Comparison of ENCODE assay signal across 3 cellular contexts in the genomic region with DNA sequence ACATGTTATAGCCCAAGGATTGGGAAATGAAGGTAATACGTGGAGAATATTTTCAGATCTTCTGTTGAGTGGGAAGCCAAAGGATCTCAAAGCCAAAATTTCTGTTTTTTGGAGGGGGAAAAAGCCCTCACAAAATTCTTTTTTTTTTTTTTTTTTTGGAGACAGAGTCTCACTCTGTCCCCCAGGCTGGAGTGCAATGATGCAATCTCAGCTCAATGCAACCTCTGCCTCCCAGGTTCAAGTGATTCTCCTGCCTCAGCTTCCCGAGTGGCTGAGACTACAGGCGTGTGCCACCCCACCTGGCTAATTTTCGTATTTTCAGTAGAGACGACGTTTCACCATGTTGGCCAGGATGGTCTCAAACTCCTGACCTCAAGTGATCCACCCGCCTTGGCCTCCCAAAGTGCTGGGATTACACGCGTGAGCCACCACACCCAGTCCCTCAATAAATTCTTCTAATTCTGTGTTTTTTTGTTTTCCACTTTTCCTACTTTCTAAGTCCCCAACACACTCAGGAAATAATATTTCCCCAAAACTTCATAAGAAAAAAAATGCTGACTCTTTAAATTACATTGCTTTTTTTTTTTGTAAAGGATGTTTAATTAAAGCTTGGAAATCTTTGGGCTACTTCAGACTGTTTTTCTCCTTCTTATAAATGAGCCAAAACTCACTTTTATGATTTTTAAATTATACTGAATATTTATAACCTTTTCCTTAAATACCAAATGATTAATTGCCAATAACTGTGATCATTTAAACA.
TF ChIP-seq lines count a peak whose summit lies in the region.

No MANE protein-coding gene starts in this region.

TF ChIP-seq in GM23338, 12 proteins besides CTCF, POLR2A, EP300 and RAD21 (continues in another document):
- TF ChIP-seq ZNF114 (CRISPR knock-in tag; IDR thresholded peaks at IDR 0.05) (no peak), NANOG (IDR thresholded peaks at IDR 0.05; ENCODE audit: borderline replicate concordance) (no peak), EZH2 (IDR thresholded peaks at IDR 0.05; ENCODE audit: low read depth, unreplicated experiment) (no peak), STAT1 (IDR thresholded peaks at IDR 0.05; ENCODE audit: unreplicated experiment) (no peak), JUNB (IDR thresholded peaks at IDR 0.05; ENCODE audit: unreplicated experiment) (no peak), ZNF331 (CRISPR knock-in tag; IDR thresholded peaks at IDR 0.05; ENCODE audit: low read depth) (no peak)
- TF ChIP-seq, protein P1, sequence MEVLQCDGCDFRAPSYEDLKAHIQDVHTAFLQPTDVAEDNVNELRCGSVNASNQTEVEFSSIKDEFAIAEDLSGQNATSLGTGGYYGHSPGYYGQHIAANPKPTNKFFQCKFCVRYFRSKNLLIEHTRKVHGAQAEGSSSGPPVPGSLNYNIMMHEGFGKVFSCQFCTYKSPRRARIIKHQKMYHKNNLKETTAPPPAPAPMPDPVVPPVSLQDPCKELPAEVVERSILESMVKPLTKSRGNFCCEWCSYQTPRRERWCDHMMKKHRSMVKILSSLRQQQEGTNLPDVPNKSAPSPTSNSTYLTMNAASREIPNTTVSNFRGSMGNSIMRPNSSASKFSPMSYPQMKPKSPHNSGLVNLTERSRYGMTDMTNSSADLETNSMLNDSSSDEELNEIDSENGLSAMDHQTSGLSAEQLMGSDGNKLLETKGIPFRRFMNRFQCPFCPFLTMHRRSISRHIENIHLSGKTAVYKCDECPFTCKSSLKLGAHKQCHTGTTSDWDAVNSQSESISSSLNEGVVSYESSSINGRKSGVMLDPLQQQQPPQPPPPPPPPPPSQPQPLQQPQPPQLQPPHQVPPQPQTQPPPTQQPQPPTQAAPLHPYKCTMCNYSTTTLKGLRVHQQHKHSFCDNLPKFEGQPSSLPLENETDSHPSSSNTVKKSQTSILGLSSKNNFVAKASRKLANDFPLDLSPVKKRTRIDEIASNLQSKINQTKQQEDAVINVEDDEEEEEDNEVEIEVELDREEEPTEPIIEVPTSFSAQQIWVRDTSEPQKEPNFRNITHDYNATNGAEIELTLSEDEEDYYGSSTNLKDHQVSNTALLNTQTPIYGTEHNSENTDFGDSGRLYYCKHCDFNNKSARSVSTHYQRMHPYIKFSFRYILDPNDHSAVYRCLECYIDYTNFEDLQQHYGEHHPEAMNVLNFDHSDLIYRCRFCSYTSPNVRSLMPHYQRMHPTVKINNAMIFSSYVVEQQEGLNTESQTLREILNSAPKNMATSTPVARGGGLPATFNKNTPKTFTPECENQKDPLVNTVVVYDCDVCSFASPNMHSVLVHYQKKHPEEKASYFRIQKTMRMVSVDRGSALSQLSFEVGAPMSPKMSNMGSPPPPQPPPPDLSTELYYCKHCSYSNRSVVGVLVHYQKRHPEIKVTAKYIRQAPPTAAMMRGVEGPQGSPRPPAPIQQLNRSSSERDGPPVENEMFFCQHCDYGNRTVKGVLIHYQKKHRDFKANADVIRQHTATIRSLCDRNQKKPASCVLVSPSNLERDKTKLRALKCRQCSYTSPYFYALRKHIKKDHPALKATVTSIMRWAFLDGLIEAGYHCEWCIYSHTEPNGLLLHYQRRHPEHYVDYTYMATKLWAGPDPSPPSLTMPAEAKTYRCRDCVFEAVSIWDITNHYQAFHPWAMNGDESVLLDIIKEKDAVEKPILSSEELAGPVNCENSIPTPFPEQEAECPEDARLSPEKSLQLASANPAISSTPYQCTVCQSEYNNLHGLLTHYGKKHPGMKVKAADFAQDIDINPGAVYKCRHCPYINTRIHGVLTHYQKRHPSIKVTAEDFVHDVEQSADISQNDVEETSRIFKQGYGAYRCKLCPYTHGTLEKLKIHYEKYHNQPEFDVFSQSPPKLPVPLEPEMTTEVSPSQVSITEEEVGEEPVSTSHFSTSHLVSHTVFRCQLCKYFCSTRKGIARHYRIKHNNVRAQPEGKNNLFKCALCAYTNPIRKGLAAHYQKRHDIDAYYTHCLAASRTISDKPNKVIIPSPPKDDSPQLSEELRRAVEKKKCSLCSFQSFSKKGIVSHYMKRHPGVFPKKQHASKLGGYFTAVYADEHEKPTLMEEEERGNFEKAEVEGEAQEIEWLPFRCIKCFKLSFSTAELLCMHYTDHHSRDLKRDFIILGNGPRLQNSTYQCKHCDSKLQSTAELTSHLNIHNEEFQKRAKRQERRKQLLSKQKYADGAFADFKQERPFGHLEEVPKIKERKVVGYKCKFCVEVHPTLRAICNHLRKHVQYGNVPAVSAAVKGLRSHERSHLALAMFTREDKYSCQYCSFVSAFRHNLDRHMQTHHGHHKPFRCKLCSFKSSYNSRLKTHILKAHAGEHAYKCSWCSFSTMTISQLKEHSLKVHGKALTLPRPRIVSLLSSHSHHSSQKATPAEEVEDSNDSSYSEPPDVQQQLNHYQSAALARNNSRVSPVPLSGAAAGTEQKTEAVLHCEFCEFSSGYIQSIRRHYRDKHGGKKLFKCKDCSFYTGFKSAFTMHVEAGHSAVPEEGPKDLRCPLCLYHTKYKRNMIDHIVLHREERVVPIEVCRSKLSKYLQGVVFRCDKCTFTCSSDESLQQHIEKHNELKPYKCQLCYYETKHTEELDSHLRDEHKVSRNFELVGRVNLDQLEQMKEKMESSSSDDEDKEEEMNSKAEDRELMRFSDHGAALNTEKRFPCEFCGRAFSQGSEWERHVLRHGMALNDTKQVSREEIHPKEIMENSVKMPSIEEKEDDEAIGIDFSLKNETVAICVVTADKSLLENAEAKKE (CRISPR knock-in tag; IDR thresholded peaks at IDR 0.05): no peak

TF ChIP-seq in IMR-90, 13 proteins besides CTCF, POLR2A, EP300 and RAD21:
- TF ChIP-seq, protein P2, sequence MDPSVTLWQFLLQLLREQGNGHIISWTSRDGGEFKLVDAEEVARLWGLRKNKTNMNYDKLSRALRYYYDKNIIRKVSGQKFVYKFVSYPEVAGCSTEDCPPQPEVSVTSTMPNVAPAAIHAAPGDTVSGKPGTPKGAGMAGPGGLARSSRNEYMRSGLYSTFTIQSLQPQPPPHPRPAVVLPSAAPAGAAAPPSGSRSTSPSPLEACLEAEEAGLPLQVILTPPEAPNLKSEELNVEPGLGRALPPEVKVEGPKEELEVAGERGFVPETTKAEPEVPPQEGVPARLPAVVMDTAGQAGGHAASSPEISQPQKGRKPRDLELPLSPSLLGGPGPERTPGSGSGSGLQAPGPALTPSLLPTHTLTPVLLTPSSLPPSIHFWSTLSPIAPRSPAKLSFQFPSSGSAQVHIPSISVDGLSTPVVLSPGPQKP (IDR thresholded peaks at IDR 0.05; ENCODE audit: borderline replicate concordance, low read depth, low read length): no peak
- TF ChIP-seq CHD1 (IDR thresholded peaks at IDR 0.05; ENCODE audit: low read depth, low read length) (no peak), MAFK (IDR thresholded peaks at IDR 0.05; ENCODE audit: low read depth, low read length) (peak; percentile 82), CEBPB (IDR thresholded peaks at IDR 0.05; ENCODE audit: low read depth, low read length) (no peak), SMC3 (IDR thresholded peaks at IDR 0.05; ENCODE audit: low read depth, low read length) (no peak), NFE2L2 (IDR thresholded peaks at IDR 0.05; ENCODE audit: low read depth, low read length) (no peak)
TF ChIP-seq in IMR-90: peak in this region for 1.

TF ChIP-seq in K562, 482 proteins besides CTCF, POLR2A, EP300 and RAD21:
- TF ChIP-seq MAFF (IDR thresholded peaks at IDR 0.05; ENCODE audit: low read length): peak; percentile 77
- peak; percentile 60; the same call in 1 of the 2 replicates for TF ChIP-seq ATF7 (IDR thresholded peaks at IDR 0.05)
- TF ChIP-seq CEBPG (CRISPR knock-in tag; IDR thresholded peaks at IDR 0.05): no peak
- peak; percentile 67 to 83 for TF ChIP-seq CEBPG (tag; conservative IDR thresholded peaks at IDR 0.05 in 1 of 2, IDR thresholded peaks at IDR 0.05 in 1 of 2)
- TF ChIP-seq MAFK (IDR thresholded peaks at IDR 0.05; ENCODE audit: low read length): peak; percentile 76; the same call in 1 of the 2 replicates
- TF ChIP-seq, protein P3, sequence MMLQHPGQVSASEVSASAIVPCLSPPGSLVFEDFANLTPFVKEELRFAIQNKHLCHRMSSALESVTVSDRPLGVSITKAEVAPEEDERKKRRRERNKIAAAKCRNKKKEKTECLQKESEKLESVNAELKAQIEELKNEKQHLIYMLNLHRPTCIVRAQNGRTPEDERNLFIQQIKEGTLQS (IDR thresholded peaks at IDR 0.05): peak; percentile 85
- TF ChIP-seq, protein P3 (CRISPR knock-in tag; conservative IDR thresholded peaks at IDR 0.05): no peak
- TF ChIP-seq RFX7 (CRISPR knock-in tag; IDR thresholded peaks at IDR 0.05): no peak
- TF ChIP-seq PTRF (tag; IDR thresholded peaks at IDR 0.05): no peak
- TF ChIP-seq MAFG (tag; conservative IDR thresholded peaks at IDR 0.05): peak; percentile 84
- 0 out of 4 replicates have a peak, but pooled peaks of 1 of the 2 experiments have one; percentile 31 for TF ChIP-seq MAZ (CRISPR knock-in tag; conservative IDR thresholded peaks at IDR 0.05 in 1 of 2, IDR thresholded peaks at IDR 0.05 in 1 of 2)
- peak; percentile 96 for TF ChIP-seq ZNF316 (IDR thresholded peaks at IDR 0.05)
- TF ChIP-seq C11orf30 (IDR thresholded peaks at IDR 0.05; ENCODE audit: low read depth): peak; percentile 94
- TF ChIP-seq ZFP30 (CRISPR knock-in tag; IDR thresholded peaks at IDR 0.05; ENCODE audit: borderline replicate concordance): no peak
- TF ChIP-seq CXXC5 (CRISPR knock-in tag; IDR thresholded peaks at IDR 0.05): 0 out of 2 replicates have a peak, but pooled peaks have one; percentile 21
- TF ChIP-seq TRIM24 (IDR thresholded peaks at IDR 0.05): peak; percentile 47 to 80; a peak in 2 of 4 replicates
